In the genomic region with DNA sequence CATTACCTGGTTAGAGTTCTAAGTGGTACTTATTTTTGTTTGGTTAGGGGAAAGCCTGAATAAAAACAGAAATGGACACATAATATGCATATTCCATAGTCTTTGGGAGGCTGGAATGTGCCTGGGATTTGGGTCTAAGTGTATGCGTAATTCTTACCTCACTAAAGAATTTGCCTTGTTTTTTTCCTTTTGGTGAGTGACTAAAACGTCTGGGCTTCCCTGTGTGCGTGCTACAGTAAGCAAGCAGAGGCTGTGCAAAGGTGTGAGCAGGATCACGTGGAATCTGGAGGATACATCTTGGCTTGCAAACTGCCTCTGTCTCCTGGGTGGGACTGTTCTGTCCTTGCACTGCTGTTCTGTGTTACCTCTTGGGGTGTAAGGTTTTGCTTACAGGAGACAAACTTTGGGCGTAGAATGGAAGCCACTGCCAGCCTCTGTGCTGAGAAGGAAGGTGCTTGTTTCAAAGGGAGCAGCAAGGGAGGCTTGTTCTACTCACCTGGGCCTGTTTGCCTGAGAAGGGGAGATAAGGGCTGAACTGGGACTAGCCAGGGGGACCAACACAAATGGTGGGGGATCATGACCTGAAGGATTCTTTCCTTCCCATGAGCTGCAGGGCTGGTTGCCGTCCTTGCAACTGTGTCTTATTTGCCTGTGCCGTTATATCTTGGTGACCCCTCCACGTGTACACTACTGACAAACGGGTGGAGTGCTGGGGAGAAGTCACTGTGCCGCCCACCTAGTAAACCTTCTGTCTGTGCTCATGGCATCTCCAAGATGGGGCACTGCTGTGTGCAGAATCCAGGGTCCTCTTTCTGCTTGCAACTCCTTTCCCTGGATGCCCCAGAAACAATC, we compare ENCODE assay signal across 1 cellular context.
TF ChIP-seq lines count a peak whose summit lies in the region.

No MANE protein-coding gene starts in this region.

TF ChIP-seq in HepG2, 621 proteins besides CTCF, POLR2A, EP300 and RAD21 (continued from another document and continues in another):
- TF ChIP-seq, protein P1, sequence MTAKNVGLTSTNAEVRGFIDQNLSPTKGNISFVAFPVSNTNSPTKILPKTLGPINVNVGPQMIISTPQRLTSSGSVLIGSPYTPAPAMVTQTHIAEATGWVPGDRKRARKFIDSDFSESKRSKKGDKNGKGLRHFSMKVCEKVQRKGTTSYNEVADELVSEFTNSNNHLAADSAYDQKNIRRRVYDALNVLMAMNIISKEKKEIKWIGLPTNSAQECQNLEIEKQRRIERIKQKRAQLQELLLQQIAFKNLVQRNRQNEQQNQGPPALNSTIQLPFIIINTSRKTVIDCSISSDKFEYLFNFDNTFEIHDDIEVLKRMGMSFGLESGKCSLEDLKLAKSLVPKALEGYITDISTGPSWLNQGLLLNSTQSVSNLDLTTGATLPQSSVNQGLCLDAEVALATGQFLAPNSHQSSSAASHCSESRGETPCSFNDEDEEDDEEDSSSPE (CRISPR knock-in tag; IDR thresholded peaks at IDR 0.05), result no peak
- TF ChIP-seq, protein P2, sequence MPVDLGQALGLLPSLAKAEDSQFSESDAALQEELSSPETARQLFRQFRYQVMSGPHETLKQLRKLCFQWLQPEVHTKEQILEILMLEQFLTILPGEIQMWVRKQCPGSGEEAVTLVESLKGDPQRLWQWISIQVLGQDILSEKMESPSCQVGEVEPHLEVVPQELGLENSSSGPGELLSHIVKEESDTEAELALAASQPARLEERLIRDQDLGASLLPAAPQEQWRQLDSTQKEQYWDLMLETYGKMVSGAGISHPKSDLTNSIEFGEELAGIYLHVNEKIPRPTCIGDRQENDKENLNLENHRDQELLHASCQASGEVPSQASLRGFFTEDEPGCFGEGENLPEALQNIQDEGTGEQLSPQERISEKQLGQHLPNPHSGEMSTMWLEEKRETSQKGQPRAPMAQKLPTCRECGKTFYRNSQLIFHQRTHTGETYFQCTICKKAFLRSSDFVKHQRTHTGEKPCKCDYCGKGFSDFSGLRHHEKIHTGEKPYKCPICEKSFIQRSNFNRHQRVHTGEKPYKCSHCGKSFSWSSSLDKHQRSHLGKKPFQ (CRISPR knock-in tag; IDR thresholded peaks at IDR 0.05; ENCODE audit: insufficient replicate concordance), result peak; percentile 42
- TF ChIP-seq HHEX (CRISPR knock-in tag; IDR thresholded peaks at IDR 0.05) (no peak), ATF7 (IDR thresholded peaks at IDR 0.05) (no peak), ATF7 (CRISPR knock-in tag; IDR thresholded peaks at IDR 0.05) (no peak), FIP1L1 (IDR thresholded peaks at IDR 0.05; ENCODE audit: borderline replicate concordance, insufficient read depth, low read depth, low read length) (no peak; the same call in 1 of the 2 replicates), ZNF510 (CRISPR knock-in tag; IDR thresholded peaks at IDR 0.05; ENCODE audit: low read depth) (no peak), FOXA1 (IDR thresholded peaks at IDR 0.05) (no peak), FOXA1 (CRISPR knock-in tag; IDR thresholded peaks at IDR 0.05) (no peak), SRSF4 (IDR thresholded peaks at IDR 0.05; ENCODE audit: low read depth, low read length, poor library complexity, severe bottlenecking) (no peak), KDM5B (CRISPR knock-in tag; IDR thresholded peaks at IDR 0.05; ENCODE audit: borderline replicate concordance) (no peak), GATAD1 (CRISPR knock-in tag; IDR thresholded peaks at IDR 0.05) (no peak), HNRNPK (IDR thresholded peaks at IDR 0.05; ENCODE audit: low read depth, low read length, poor library complexity, severe bottlenecking) (no peak), ZNF256 (CRISPR knock-in tag; conservative IDR thresholded peaks at IDR 0.05) (no peak), CBX1 (IDR thresholded peaks at IDR 0.05; ENCODE audit: low read depth) (no peak), ZNF615 (CRISPR knock-in tag; IDR thresholded peaks at IDR 0.05; ENCODE audit: borderline replicate concordance) (no peak), ZNF34 (CRISPR knock-in tag; IDR thresholded peaks at IDR 0.05; ENCODE audit: borderline replicate concordance) (no peak), RCOR2 (CRISPR knock-in tag; IDR thresholded peaks at IDR 0.05) (no peak), HNRNPLL (IDR thresholded peaks at IDR 0.05; ENCODE audit: low read depth, low read length, poor library complexity, severe bottlenecking) (no peak), ZNF552 (CRISPR knock-in tag; IDR thresholded peaks at IDR 0.05; ENCODE audit: borderline replicate concordance) (no peak), HOXD1 (CRISPR knock-in tag; IDR thresholded peaks at IDR 0.05) (no peak), NCOA5 (CRISPR knock-in tag; IDR thresholded peaks at IDR 0.05) (no peak), ZNF619 (CRISPR knock-in tag; IDR thresholded peaks at IDR 0.05) (no peak), SRY (CRISPR knock-in tag; IDR thresholded peaks at IDR 0.05) (no peak), FOXO1 (CRISPR knock-in tag; IDR thresholded peaks at IDR 0.05) (no peak)
- TF ChIP-seq, protein P3, sequence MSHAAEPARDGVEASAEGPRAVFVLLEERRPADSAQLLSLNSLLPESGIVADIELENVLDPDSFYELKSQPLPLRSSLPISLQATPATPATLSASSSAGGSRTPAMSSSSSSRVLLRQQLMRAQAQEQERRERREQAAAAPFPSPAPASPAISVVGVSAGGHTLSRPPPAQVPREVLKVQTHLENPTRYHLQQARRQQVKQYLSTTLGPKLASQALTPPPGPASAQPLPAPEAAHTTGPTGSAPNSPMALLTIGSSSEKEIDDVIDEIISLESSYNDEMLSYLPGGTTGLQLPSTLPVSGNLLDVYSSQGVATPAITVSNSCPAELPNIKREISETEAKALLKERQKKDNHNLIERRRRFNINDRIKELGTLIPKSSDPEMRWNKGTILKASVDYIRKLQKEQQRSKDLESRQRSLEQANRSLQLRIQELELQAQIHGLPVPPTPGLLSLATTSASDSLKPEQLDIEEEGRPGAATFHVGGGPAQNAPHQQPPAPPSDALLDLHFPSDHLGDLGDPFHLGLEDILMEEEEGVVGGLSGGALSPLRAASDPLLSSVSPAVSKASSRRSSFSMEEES (CRISPR knock-in tag; IDR thresholded peaks at IDR 0.05), result peak; percentile 12; the same call in 1 of the 2 replicates
- TF ChIP-seq, protein P4, sequence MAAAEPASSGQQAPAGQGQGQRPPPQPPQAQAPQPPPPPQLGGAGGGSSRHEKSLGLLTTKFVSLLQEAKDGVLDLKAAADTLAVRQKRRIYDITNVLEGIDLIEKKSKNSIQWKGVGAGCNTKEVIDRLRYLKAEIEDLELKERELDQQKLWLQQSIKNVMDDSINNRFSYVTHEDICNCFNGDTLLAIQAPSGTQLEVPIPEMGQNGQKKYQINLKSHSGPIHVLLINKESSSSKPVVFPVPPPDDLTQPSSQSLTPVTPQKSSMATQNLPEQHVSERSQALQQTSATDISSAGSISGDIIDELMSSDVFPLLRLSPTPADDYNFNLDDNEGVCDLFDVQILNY (CRISPR knock-in tag; conservative IDR thresholded peaks at IDR 0.05), result no peak
- TF ChIP-seq, protein P5, sequence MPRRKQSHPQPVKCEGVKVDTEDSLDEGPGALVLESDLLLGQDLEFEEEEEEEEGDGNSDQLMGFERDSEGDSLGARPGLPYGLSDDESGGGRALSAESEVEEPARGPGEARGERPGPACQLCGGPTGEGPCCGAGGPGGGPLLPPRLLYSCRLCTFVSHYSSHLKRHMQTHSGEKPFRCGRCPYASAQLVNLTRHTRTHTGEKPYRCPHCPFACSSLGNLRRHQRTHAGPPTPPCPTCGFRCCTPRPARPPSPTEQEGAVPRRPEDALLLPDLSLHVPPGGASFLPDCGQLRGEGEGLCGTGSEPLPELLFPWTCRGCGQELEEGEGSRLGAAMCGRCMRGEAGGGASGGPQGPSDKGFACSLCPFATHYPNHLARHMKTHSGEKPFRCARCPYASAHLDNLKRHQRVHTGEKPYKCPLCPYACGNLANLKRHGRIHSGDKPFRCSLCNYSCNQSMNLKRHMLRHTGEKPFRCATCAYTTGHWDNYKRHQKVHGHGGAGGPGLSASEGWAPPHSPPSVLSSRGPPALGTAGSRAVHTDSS (CRISPR knock-in tag; conservative IDR thresholded peaks at IDR 0.05), result no peak
- TF ChIP-seq, protein P6, sequence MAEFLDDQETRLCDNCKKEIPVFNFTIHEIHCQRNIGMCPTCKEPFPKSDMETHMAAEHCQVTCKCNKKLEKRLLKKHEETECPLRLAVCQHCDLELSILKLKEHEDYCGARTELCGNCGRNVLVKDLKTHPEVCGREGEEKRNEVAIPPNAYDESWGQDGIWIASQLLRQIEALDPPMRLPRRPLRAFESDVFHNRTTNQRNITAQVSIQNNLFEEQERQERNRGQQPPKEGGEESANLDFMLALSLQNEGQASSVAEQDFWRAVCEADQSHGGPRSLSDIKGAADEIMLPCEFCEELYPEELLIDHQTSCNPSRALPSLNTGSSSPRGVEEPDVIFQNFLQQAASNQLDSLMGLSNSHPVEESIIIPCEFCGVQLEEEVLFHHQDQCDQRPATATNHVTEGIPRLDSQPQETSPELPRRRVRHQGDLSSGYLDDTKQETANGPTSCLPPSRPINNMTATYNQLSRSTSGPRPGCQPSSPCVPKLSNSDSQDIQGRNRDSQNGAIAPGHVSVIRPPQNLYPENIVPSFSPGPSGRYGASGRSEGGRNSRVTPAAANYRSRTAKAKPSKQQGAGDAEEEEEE (CRISPR knock-in tag; IDR thresholded peaks at IDR 0.05; ENCODE audit: borderline replicate concordance), result no peak
- TF ChIP-seq, protein P7, sequence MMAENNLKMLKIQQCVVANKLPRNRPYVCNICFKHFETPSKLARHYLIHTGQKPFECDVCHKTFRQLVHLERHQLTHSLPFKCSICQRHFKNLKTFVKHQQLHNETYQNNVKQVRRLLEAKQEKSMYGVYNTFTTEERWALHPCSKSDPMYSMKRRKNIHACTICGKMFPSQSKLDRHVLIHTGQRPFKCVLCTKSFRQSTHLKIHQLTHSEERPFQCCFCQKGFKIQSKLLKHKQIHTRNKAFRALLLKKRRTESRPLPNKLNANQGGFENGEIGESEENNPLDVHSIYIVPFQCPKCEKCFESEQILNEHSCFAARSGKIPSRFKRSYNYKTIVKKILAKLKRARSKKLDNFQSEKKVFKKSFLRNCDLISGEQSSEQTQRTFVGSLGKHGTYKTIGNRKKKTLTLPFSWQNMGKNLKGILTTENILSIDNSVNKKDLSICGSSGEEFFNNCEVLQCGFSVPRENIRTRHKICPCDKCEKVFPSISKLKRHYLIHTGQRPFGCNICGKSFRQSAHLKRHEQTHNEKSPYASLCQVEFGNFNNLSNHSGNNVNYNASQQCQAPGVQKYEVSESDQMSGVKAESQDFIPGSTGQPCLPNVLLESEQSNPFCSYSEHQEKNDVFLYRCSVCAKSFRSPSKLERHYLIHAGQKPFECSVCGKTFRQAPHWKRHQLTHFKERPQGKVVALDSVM (CRISPR knock-in tag; IDR thresholded peaks at IDR 0.05), result no peak
- TF ChIP-seq, protein P8, sequence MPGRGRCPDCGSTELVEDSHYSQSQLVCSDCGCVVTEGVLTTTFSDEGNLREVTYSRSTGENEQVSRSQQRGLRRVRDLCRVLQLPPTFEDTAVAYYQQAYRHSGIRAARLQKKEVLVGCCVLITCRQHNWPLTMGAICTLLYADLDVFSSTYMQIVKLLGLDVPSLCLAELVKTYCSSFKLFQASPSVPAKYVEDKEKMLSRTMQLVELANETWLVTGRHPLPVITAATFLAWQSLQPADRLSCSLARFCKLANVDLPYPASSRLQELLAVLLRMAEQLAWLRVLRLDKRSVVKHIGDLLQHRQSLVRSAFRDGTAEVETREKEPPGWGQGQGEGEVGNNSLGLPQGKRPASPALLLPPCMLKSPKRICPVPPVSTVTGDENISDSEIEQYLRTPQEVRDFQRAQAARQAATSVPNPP (CRISPR knock-in tag; IDR thresholded peaks at IDR 0.05), result no peak
- TF ChIP-seq, protein P9, sequence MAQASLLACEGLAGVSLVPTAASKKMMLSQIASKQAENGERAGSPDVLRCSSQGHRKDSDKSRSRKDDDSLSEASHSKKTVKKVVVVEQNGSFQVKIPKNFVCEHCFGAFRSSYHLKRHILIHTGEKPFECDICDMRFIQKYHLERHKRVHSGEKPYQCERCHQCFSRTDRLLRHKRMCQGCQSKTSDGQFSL (CRISPR knock-in tag; IDR thresholded peaks at IDR 0.05), result no peak
- TF ChIP-seq, protein P10, sequence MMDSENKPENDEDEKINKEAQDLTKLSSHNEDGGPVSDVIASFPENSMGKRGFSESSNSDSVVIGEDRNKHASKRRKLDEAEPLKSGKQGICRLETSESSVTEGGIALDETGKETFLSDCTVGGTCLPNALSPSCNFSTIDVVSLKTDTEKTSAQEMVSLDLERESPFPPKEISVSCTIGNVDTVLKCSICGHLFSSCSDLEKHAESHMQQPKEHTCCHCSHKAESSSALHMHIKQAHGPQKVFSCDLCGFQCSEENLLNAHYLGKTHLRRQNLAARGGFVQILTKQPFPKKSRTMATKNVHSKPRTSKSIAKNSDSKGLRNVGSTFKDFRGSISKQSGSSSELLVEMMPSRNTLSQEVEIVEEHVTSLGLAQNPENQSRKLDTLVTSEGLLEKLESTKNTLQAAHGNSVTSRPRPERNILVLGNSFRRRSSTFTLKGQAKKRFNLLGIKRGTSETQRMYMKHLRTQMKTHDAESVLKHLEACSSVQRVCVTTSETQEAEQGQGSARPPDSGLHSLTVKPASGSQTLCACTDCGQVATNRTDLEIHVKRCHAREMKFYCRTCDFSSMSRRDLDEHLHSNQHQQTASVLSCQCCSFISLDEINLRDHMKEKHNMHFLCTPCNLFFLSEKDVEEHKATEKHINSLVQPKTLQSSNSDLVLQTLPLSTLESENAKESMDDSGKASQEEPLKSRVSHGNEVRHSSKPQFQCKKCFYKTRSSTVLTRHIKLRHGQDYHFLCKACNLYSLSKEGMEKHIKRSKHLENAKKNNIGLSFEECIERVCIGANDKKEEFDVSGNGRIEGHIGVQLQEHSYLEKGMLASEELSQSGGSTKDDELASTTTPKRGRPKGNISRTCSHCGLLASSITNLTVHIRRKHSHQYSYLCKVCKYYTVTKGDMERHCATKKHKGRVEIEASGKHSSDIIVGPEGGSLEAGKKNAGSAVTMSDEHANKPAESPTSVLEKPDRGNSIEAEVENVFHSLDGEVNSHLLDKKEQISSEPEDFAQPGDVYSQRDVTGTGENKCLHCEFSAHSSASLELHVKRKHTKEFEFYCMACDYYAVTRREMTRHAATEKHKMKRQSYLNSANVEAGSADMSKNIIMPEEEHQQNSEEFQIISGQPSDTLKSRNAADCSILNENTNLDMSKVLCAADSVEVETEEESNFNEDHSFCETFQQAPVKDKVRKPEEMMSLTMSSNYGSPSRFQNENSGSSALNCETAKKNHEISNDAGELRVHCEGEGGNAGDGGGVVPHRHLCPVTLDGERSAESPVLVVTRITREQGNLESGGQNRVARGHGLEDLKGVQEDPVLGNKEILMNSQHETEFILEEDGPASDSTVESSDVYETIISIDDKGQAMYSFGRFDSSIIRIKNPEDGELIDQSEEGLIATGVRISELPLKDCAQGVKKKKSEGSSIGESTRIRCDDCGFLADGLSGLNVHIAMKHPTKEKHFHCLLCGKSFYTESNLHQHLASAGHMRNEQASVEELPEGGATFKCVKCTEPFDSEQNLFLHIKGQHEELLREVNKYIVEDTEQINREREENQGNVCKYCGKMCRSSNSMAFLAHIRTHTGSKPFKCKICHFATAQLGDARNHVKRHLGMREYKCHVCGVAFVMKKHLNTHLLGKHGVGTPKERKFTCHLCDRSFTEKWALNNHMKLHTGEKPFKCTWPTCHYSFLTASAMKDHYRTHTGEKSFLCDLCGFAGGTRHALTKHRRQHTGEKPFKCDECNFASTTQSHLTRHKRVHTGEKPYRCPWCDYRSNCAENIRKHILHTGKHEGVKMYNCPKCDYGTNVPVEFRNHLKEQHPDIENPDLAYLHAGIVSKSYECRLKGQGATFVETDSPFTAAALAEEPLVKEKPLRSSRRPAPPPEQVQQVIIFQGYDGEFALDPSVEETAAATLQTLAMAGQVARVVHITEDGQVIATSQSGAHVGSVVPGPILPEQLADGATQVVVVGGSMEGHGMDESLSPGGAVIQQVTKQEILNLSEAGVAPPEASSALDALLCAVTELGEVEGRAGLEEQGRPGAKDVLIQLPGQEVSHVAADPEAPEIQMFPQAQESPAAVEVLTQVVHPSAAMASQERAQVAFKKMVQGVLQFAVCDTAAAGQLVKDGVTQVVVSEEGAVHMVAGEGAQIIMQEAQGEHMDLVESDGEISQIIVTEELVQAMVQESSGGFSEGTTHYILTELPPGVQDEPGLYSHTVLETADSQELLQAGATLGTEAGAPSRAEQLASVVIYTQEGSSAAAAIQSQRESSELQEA (CRISPR knock-in tag; IDR thresholded peaks at IDR 0.05; ENCODE audit: not compliant biosample characterization), result no peak
